ENCODE assay signal across 8 cellular contexts in the genomic region with DNA sequence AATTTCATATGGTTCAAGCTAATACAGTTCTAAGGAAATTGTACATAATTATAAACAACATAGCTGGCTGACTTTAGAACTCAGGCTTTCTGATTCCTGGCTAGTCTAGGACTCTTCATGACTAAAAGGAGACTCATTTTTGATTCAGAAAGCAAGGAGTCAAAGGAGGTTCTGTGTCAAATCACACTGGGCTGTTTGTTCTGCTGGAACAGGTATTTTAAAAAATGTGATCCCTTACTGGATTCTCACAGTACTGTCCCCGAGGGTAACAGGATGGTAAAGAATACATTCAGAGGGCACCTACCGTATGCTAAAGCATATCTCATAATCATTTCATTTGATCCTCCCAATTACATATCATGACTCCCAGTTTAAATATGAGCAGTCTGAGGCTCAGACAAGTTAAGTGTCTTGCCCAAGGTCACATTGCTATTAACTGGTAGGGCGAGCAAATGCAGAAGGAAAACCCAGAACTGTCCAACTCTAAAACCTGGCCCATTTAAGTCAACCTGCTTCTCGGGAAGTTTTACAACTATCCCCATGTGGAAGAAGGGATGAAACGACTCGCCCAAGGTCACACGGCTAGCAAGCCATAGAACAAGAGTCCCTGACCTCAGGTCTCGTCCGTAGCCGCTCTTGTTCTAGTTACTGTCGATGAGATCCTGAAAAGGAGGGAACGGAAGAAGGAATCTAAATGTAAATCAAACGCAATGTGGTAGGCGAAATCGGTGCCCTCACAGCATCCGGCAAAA. TPM values are rescaled to one million over a fixed set of nuclear protein-coding genes. Genes with fewer than 3 reads are reported as not detected.
DNase-seq lines count a peak whose midpoint lies in the region; TF ChIP-seq lines count a peak whose summit lies in the region.

No MANE protein-coding gene starts in this region.

- 0 to 2% methylated on average over 16 of the region's 16 CpGs for WGBS in esophagus, 2 donors

- POLR2A ChIA-PET in RWPE1 (lab: Yijun Ruan, JAX; ENCODE audit: low non-redundant PET): no interaction called here

- H3K9me3 ChIP-seq in esophagus (ENCODE audit: control insufficient read depth in 2 of 2, insufficient read depth in 1 of 2, low read depth in 1 of 2, low read length in 1 of 2): no peaks in the 10 kb centered on the region

- peak overlapping the region; percentile 98 for H3K27ac Mint-ChIP-seq in nephron progenitor cell

- peak overlapping the region; percentile 78 for H3K27ac ChIP-seq in RWPE1
- H3K27ac ChIP-seq in esophagus (ENCODE audit: low read depth in 2 of 2, low read length in 1 of 2): peak overlapping the region; percentile 81 to 88

- no peaks in the 10 kb centered on the region for H3K9me3 Mint-ChIP-seq in nephron progenitor cell

- no peaks in the 10 kb centered on the region for H3K27me3 Mint-ChIP-seq in nephron progenitor cell (ENCODE audit: low read depth, poor library complexity)

- TF ChIP-seq CTCF in HFF-Myc (IDR thresholded peaks at IDR 0.05; ENCODE audit: low read depth, low read length, missing control alignments) (no peak), RWPE1 (conservative IDR thresholded peaks at IDR 0.05; ENCODE audit: low read depth) (no peak), nephron progenitor cell (IDR thresholded peaks at IDR 0.05) (no peak)

- H3K4me1 Mint-ChIP-seq in nephron progenitor cell: peaks cover 21% of the 10 kb centered on the region

- no peaks in the 10 kb centered on the region for H3K4me1 ChIP-seq in esophagus (ENCODE audit: control insufficient read depth in 2 of 2, insufficient read depth in 2 of 2, low read length in 1 of 2)

- no peaks in the 10 kb centered on the region for H3K27me3 ChIP-seq in esophagus (ENCODE audit: control insufficient read depth in 1 of 2, insufficient read depth in 2 of 2, low read length in 2 of 2)

- H3K4me3 Mint-ChIP-seq in nephron progenitor cell: peak overlapping the region; percentile 97

- H3K36me3 Mint-ChIP-seq in nephron progenitor cell (ENCODE audit: low read depth): peaks cover 13% of the 10 kb centered on the region

- peak; percentile 52 for DNase-seq in DMS 273 (lab: John Stamatoyannopoulos, UW; ENCODE audit: unreplicated experiment)
- no peak for DNase-seq in DMS 273 treated with DMSO at 0.1 percent for 48 hours (lab: John Stamatoyannopoulos, UW)
- DNase-seq in HFF-Myc (ENCODE audit: extremely low read depth, low read depth): no peak
- DNase-seq in RWPE1 (ENCODE audit: low spot score): no peak
- DNase-seq in nephron progenitor cell: no peak
- DNase-seq in iPS-NIHi11 (ENCODE audit: low spot score): no peak
- DNase-seq in NK-92 treated with Interleukin-12 subunit alpha and Interleukin-12 subunit beta, amount 100 ng/mL, for 24 hours (lab: John Stamatoyannopoulos, UW): no peak

- H3K4me3 ChIP-seq in HFF-Myc (replicated peaks; ENCODE audit: low read depth, low read length) (peak overlapping the region; percentile 74), esophagus (ENCODE audit: low read depth in 1 of 2, low read length in 2 of 2) (peak overlapping the region; percentile 95 to 97)

- CTCF ChIA-PET in RWPE1 (lab: Yijun Ruan, JAX): interaction anchor here (0.5 to 0.7 kb wide), 2 partner anchors 21 to 1059 kb away, joined by 3 read pairs; no protein-coding TSS in a partner anchor

- peaks cover 0 to 2% of the 10 kb centered on the region in 2 donors for H3K36me3 ChIP-seq in esophagus (ENCODE audit: control insufficient read depth in 2 of 2, insufficient read depth in 2 of 2, low read length in 1 of 2)

RNA-seq across cellular contexts. Expression of gene MYSM1, which starts 0.7 kb away (rescaled TPM):
- polyA plus RNA-seq in esophagus: 10 to 100 TPM in 1 of 2 donors, 1 to 10 TPM in 1; 6.5 to 12.4 TPM
